ENCODE assay signal across 17 cellular contexts in genomic region chr5:173645437-173645807, GRCh38. TPM values are rescaled to one million over a fixed set of nuclear protein-coding genes. Genes with fewer than 3 reads are reported as not detected.
DNase-seq lines count a peak whose midpoint lies in the region; ATAC-seq lines count a peak whose summit lies in the region.
"Had no signal": no experiment of that assay in that cellular context is flagged by ENCODE, and none has a peak within 500 bp of the region (broad histone marks: within the 10 kb centered on the region; RNA-seq: fewer than 3 reads in every experiment).

No MANE protein-coding gene starts in this region.

- ATAC-seq in GM21529 (IDR thresholded peaks at IDR 0.05; ENCODE audit: unreplicated experiment) (no peak), GM18519 (IDR thresholded peaks at IDR 0.05; ENCODE audit: low FRiP score, unreplicated experiment) (no peak)

- DNase-seq in ELR (ENCODE audit: low read depth) (peak; percentile 27), amniotic epithelial cell (ENCODE audit: low read depth) (peak; percentile 57), iPS-NIHi11 (ENCODE audit: low spot score) (peak; percentile 30), renal cortical epithelial cell (ENCODE audit: low read depth) (peak; percentile 90), DMS 273 treated with DMSO at 0.1 percent for 48 hours (lab: John Stamatoyannopoulos, UW) (no peak)
- DNase-seq in stimulated activated CD4-positive, alpha-beta T cell treated with anti-CD3 and anti-CD28 coated beads, Interleukin-15, amount 100 ng/mL, for 24 hours = no peak
- DNase-seq: CD8-positive, alpha-beta memory T cell; effector memory CD4-positive, alpha-beta T cell; midbrain; NCI-H1048; NCI-H524; psoas muscle; RPMI8226; stimulated activated CD4-positive, alpha-beta T cell treated with anti-CD3 and anti-CD28 coated beads, Interleukin-2, amount 100 ng/mL, for 48 hours; stimulated activated naive B cell treated with anti-CD40 and anti-IgM and Interleukin-4, amounts not matched to agents 10 μg/mL and 1 μg/mL and 100 μg/mL, for 72 hours had no signal

RNA-seq across cellular contexts. Expression of gene BOD1, which starts 29.0 kb away (rescaled TPM):
- total RNA-seq in renal cortical epithelial cell = 41.7 and 44.1 TPM in 2 replicates

Comparison
In these comparisons a context has a peak if more than half of its experiments do, and no peak if none do; other contexts are left out.
1. DNase-seq: peak in ELR (single experiment), amniotic epithelial cell (single experiment), iPS-NIHi11 (single experiment) and renal cortical epithelial cell (single experiment); none in DMS 273 treated with DMSO at 0.1 percent for 48 hours (single experiment) and stimulated activated CD4-positive, alpha-beta T cell treated with anti-CD3 and anti-CD28 coated beads, Interleukin-15, amount 100 ng/mL, for 24 hours (single experiment).